Comparison of ENCODE assay signal across 8 cellular contexts in the genomic region with DNA sequence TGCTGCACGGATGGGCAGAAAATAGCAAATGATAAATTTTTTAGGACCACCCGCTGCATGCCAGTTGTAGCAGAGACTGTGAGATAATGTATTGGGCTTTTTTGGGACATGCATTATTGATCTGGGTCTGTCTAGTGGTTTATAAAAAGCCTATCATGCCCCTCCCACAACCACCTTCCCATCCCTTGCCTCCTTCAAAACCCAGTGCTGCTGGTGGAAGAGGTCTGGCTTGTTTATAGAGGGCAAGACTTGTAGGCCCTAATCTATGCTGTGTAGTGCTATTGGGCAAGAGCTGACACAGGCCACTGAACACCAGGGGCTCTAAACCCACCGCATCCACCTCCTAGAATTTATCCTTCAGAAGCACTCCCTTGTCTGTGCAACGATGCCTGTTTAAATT.
"Had no signal": no experiment of that assay in that cellular context is flagged by ENCODE, and none has a peak within 500 bp of the region (broad histone marks: within the 10 kb centered on the region; RNA-seq: fewer than 3 reads in every experiment).

No MANE protein-coding gene starts in this region.

- DNase-seq: H9, HCEC 1CT, KBM-7 had no signal

- H3K27ac Mint-ChIP-seq: GM23338, IgD-negative memory B cell had no signal

- H3K9me3 Mint-ChIP-seq: GM23338, H9, IgD-negative memory B cell had no signal

- H3K4me2 ChIP-seq: GM23338 had no signal

- FAIRE-seq: H1, H54 had no signal

- ATAC-seq: GM23338, HepG2 had no signal

- H3K4me3 ChIP-seq: GM23338 had no signal

- H2AFZ ChIP-seq: GM23338 had no signal

- H3K4me3 Mint-ChIP-seq: GM23338, H9, IgD-negative memory B cell had no signal
